27 cellular contexts compared by ENCODE assay signal in the genomic region with DNA sequence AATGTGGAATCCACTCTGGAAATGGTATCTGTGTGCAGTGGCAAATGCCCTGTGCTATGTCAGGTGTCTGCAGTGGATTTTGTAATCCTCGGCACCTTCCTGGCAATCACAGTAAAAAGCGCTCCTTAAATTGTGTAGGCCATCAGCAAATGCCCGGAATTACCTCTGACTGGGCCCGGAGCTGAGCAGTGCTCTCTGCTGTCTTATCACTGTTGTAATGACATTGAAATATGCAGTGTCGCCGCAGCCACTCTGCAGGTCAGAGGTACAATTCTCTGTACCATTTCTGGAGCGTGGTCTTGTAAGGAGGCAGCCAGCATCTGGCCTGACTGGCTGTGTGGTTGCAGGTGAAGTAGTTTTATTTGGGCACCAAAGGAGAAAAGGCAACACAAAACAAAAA.
"Had no signal": no experiment of that assay in that cellular context is flagged by ENCODE, and none has a peak within 500 bp of the region (broad histone marks: within the 10 kb centered on the region; RNA-seq: fewer than 3 reads in every experiment).

No MANE protein-coding gene starts in this region.

- H3K36me3 ChIP-seq: brain microvascular endothelial cell, MG63, SJSA1 had no signal

- H3K27ac Mint-ChIP-seq: activated CD4-positive, alpha-beta memory T cell treated with anti-CD3 and anti-CD28 coated beads for 36 hours; activated CD4-positive, alpha-beta T cell treated with anti-CD3 and anti-CD28 coated beads, Interleukin-2, amount 10 ng/mL, durations not matched to agents 7 days and 5 days; activated naive CD4-positive, alpha-beta T cell treated with anti-CD3 and anti-CD28 coated beads for 36 hours; activated naive CD8-positive, alpha-beta T cell; activated T-helper 17 cell treated with anti-CD3 and anti-CD28 coated beads, Interleukin-2, amount 50 U/mL, for 72 hours; T-helper 17 cell had no signal

- H3K4me3 Mint-ChIP-seq: activated CD4-positive, alpha-beta memory T cell treated with anti-CD3 and anti-CD28 coated beads for 36 hours; activated CD4-positive, alpha-beta T cell treated with anti-CD3 and anti-CD28 coated beads, Interleukin-2, amount 10 ng/mL, durations not matched to agents 7 days and 5 days; activated naive CD4-positive, alpha-beta T cell treated with anti-CD3 and anti-CD28 coated beads for 36 hours; activated naive CD8-positive, alpha-beta T cell; activated T-helper 17 cell treated with anti-CD3 and anti-CD28 coated beads, Interleukin-2, amount 50 U/mL, for 72 hours; T-helper 17 cell had no signal

- H3K4me1 ChIP-seq: SJSA1 had no signal

- H3K9me3 Mint-ChIP-seq: activated CD4-positive, alpha-beta memory T cell treated with anti-CD3 and anti-CD28 coated beads for 36 hours; activated CD4-positive, alpha-beta T cell treated with anti-CD3 and anti-CD28 coated beads, Interleukin-2, amount 10 ng/mL, durations not matched to agents 7 days and 5 days; activated naive CD4-positive, alpha-beta T cell treated with anti-CD3 and anti-CD28 coated beads for 36 hours; activated T-helper 17 cell treated with anti-CD3 and anti-CD28 coated beads, Interleukin-2, amount 50 U/mL, for 72 hours had no signal

- H3K4me3 ChIP-seq: MG63, SJSA1 had no signal

- H3K27me3 ChIP-seq: brain microvascular endothelial cell, SJSA1 had no signal

- DNase-seq: activated CD4-positive, alpha-beta memory T cell treated with anti-CD3 and anti-CD28 coated beads for 36 hours; activated CD4-positive, alpha-beta T cell treated with anti-CD3 and anti-CD28 coated beads, Interleukin-2, amount 10 ng/mL, durations not matched to agents 7 days and 5 days; activated CD4-positive, CD25-positive, alpha-beta regulatory T cell; activated CD8-positive, alpha-beta memory T cell treated with anti-CD3 and anti-CD28 coated beads for 24 hours; activated gamma-delta T cell; activated naive CD4-positive, alpha-beta T cell treated with anti-CD3 and anti-CD28 coated beads for 36 hours; activated T-cell treated with anti-CD3 and anti-CD28 coated beads, Interleukin-2, amount 50 U/mL, for 48 hours; amygdala; brain microvascular endothelial cell; cerebellar nuclear complex; MG63; MV-4-11; NCI-H1105; NCI-H1436; NCI-H2029 treated with DMSO at 0.1 percent for 48 hours; NCI-H510A treated with DMSO at 0.1 percent for 48 hours; NCI-H69; NK-92 treated with Interleukin-12 subunit alpha and Interleukin-12 subunit beta, amount 100 ng/mL, for 24 hours; OCI-M1; SHP77; T-helper 17 cell; T-helper 9 cell had no signal

- ATAC-seq: activated T-helper 17 cell treated with anti-CD3 and anti-CD28 coated beads, Interleukin-2, amount 50 U/mL, for 72 hours; Panc1; T-helper 17 cell had no signal

- H3K9me3 ChIP-seq: MG63 had no signal

- H3K36me3 Mint-ChIP-seq: activated CD4-positive, alpha-beta memory T cell treated with anti-CD3 and anti-CD28 coated beads for 36 hours; activated naive CD8-positive, alpha-beta T cell had no signal

- H3K4me1 Mint-ChIP-seq: activated CD4-positive, alpha-beta T cell treated with anti-CD3 and anti-CD28 coated beads, Interleukin-2, amount 10 ng/mL, durations not matched to agents 7 days and 5 days; activated T-helper 17 cell treated with anti-CD3 and anti-CD28 coated beads, Interleukin-2, amount 50 U/mL, for 72 hours; T-helper 17 cell had no signal

- H3K27ac ChIP-seq: brain microvascular endothelial cell, RWPE1, SJSA1 had no signal
